ENCODE assay signal across 19 cellular contexts in the genomic region with DNA sequence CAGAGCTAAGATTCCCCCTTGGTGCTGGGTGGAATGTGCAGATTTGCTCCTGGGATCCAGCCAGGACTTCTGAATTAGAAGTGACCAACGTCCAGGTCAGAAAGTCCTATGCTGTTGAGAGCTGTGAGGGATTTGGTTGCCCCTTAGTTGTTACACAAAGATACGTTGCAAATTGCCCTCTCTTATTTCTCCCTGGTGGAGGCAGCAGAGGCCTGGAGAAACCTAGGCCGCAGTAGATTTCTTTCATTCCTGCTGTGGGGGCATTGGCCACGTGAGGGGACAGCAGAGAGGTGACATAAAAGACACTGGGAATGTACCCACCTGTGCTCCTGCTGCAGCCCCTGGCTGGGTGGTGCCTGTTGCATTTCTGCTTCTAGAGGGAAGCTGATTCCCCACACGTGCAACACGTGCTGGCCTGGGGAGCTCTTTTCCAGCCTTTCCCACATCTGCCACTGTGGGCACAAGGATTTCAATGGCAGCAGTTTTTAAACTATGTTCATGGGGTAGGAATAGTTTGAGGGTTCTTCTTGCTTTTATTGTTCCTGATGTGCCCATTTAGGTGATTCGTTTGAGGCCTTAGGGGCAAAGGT.
A peak's percentile ranks its signal among the peaks of the same experiment; 100 is the strongest.
DNase-seq lines count a peak whose midpoint lies in the region; ATAC-seq, FAIRE-seq and TF ChIP-seq lines count a peak whose summit lies in the region.
"Had no signal": no experiment of that assay in that cellular context is flagged by ENCODE, and none has a peak within 500 bp of the region (broad histone marks: within the 10 kb centered on the region; RNA-seq: fewer than 3 reads in every experiment).

No MANE protein-coding gene starts in this region.

- H3K9ac ChIP-seq in rectal smooth muscle tissue (ENCODE audit: low read length): no peak overlapping the region
- no peak overlapping the region for H3K9ac ChIP-seq in HepG2 (ENCODE audit: insufficient read depth, low read depth, low read length)

- H3K9me3 Mint-ChIP-seq in brain: no peaks in the 10 kb centered on the region
- H3K9me3 Mint-ChIP-seq in activated CD8-positive, alpha-beta memory T cell treated with anti-CD3 and anti-CD28 coated beads, Interleukin-2, amount 10 ng/mL, durations not matched to agents 7 days and 5 days (ENCODE audit: low read depth): no peaks in the 10 kb centered on the region
- H3K9me3 Mint-ChIP-seq: activated CD4-positive, alpha-beta T cell treated with anti-CD3 and anti-CD28 coated beads, Interleukin-2, amount 10 ng/mL, durations not matched to agents 24 days and 14 days; stimulated activated naive B cell treated with anti-CD40 and anti-IgM and Interleukin-4, amounts not matched to agents 10 μg/mL and 1 μg/mL and 100 μg/mL, for 72 hours had no signal

- no peak overlapping the region for H3K4me2 ChIP-seq in HepG2 (ENCODE audit: low read depth, low read length)

- H3K36me3 Mint-ChIP-seq in brain: peaks cover 28% of the 10 kb centered on the region
- H3K36me3 Mint-ChIP-seq in activated CD8-positive, alpha-beta memory T cell treated with anti-CD3 and anti-CD28 coated beads, Interleukin-2, amount 10 ng/mL, durations not matched to agents 7 days and 5 days: no peaks in the 10 kb centered on the region
- H3K36me3 Mint-ChIP-seq: stimulated activated naive B cell treated with anti-CD40 and anti-IgM and Interleukin-4, amounts not matched to agents 10 μg/mL and 1 μg/mL and 100 μg/mL, for 72 hours had no signal

- H2AFZ ChIP-seq in HepG2 (ENCODE audit: low read length): no peak overlapping the region

- no peak for FAIRE-seq in HepG2 (lab: Jason Lieb, UNC)
- FAIRE-seq: endometrium, GM19239 had no signal

- ATAC-seq in left cardiac atrium (peak; percentile 34 to 51), aorta (ENCODE audit: low FRiP score) (peak; percentile 9), GM21825 (IDR thresholded peaks at IDR 0.05; ENCODE audit: unreplicated experiment) (no peak), HepG2 (no peak)
- no peak for ATAC-seq in activated CD8-positive, alpha-beta memory T cell treated with anti-CD3 and anti-CD28 coated beads, Interleukin-2, amount 10 ng/mL, durations not matched to agents 7 days and 5 days
- ATAC-seq: stimulated activated naive B cell treated with anti-CD40 and anti-IgM and Interleukin-4, amounts not matched to agents 10 μg/mL and 1 μg/mL and 100 μg/mL, for 72 hours had no signal

- intact Hi-C loops in left cardiac atrium (cut with DNase I): loop anchor here (5.0 kb wide), 1 partner anchor 42 kb away; no protein-coding TSS in a partner anchor
- intact Hi-C loops in aorta (cut with DNase I): loop anchor here in 1 of 2 donors (5.0 kb wide), 1 partner anchor 42 kb away; no protein-coding TSS in a partner anchor
- intact Hi-C loops in HepG2 (cut with micrococcal nuclease; ENCODE audit: unreplicated experiment): no loop called here

- CTCF ChIA-PET in activated CD8-positive, alpha-beta memory T cell treated with anti-CD3 and anti-CD28 coated beads, Interleukin-2, amount 10 ng/mL, durations not matched to agents 7 days and 5 days (lab: Charles Lee): interaction anchor here (1.4 kb wide), 1 partner anchor 67 kb away, joined by 5 read pairs; no protein-coding TSS in a partner anchor
- CTCF ChIA-PET in HepG2 (lab: Yijun Ruan, JAX; ENCODE audit: low intra/inter-chr PET ratio, low total read pairs): no interaction called here

- H3K27ac Mint-ChIP-seq in brain: peak overlapping the region in 4 of 5 experiments; percentile 13 to 88 (median 84)
- H3K27ac Mint-ChIP-seq in activated CD8-positive, alpha-beta memory T cell treated with anti-CD3 and anti-CD28 coated beads, Interleukin-2, amount 10 ng/mL, durations not matched to agents 7 days and 5 days: no peak overlapping the region
- H3K27ac Mint-ChIP-seq: activated CD4-positive, alpha-beta T cell treated with anti-CD3 and anti-CD28 coated beads, Interleukin-2, amount 10 ng/mL, durations not matched to agents 24 days and 14 days; stimulated activated naive B cell treated with anti-CD40 and anti-IgM and Interleukin-4, amounts not matched to agents 10 μg/mL and 1 μg/mL and 100 μg/mL, for 72 hours had no signal

- H3K4me1 Mint-ChIP-seq in brain: peaks cover 29% of the 10 kb centered on the region
- H3K4me1 Mint-ChIP-seq in activated CD8-positive, alpha-beta memory T cell treated with anti-CD3 and anti-CD28 coated beads, Interleukin-2, amount 10 ng/mL, durations not matched to agents 7 days and 5 days: no peaks in the 10 kb centered on the region
- H3K4me1 Mint-ChIP-seq: activated CD4-positive, alpha-beta T cell treated with anti-CD3 and anti-CD28 coated beads, Interleukin-2, amount 10 ng/mL, durations not matched to agents 24 days and 14 days had no signal

- no peak overlapping the region for H3K4me3 ChIP-seq in rectal smooth muscle tissue (ENCODE audit: low read length)
- no peak overlapping the region for H3K4me3 ChIP-seq in aorta (ENCODE audit: low read length in 2 of 2)
- H3K4me3 ChIP-seq in HepG2 (replicated peaks in 1 of 3; ENCODE audit: insufficient read depth in 1 of 3, low read depth in 2 of 3, low read length in 3 of 3): no peak overlapping the region

- H3K27ac ChIP-seq in rectal smooth muscle tissue (ENCODE audit: low read depth, low read length) (peak overlapping the region; percentile 99), aorta (ENCODE audit: low read depth in 1 of 2, low read length in 2 of 2) (peak overlapping the region; percentile 15 to 99), HepG2 (ENCODE audit: extremely low read length, insufficient read depth, low read length) (no peak overlapping the region)

- TF ChIP-seq RAD21 in HepG2 (CRISPR knock-in tag; IDR thresholded peaks at IDR 0.05): no peak

- H4K20me1 ChIP-seq in HepG2 (ENCODE audit: insufficient read depth, low read length): no peaks in the 10 kb centered on the region

- H3K79me2 ChIP-seq in HepG2 (ENCODE audit: insufficient read depth, low read length): no peaks in the 10 kb centered on the region

- in situ Hi-C loops in HepG2 (cut with HindIII; ENCODE audit: extremely low pct_ligation_motif_present, low pct_unique_long_range_greater_than_20kb): no loop called here

- TF ChIP-seq EP300 in HepG2 (IDR thresholded peaks at IDR 0.05; ENCODE audit: low read depth in 2 of 2, low read length in 2 of 2) (no peak), HepG2 (CRISPR knock-in tag; IDR thresholded peaks at IDR 0.05; ENCODE audit: borderline replicate concordance) (no peak)

- no peak for DNase-seq in left cardiac atrium
- no peak for DNase-seq in aorta
- no peak for DNase-seq in activated CD8-positive, alpha-beta memory T cell treated with anti-CD3 and anti-CD28 coated beads, Interleukin-2, amount 10 ng/mL, durations not matched to agents 7 days and 5 days
- no peak for DNase-seq in HepG2 (ENCODE audit: low spot score)
- DNase-seq: activated CD4-positive, alpha-beta T cell treated with anti-CD3 and anti-CD28 coated beads, Interleukin-2, amount 10 ng/mL, durations not matched to agents 24 days and 14 days; activated naive CD4-positive, alpha-beta T cell treated with anti-CD3 and anti-CD28 coated beads, Interleukin-2, amount 50 U/mL, for 16 hours; activated T-cell treated with anti-CD3 and anti-CD28 coated beads for 4 hours; caudate nucleus; foreskin melanocyte; NCI-H1436 treated with DMSO at 0.1 percent for 48 hours; NCI-H2227 treated with DMSO at 0.1 percent for 48 hours; SHP77 treated with DMSO at 0.1 percent for 48 hours; stimulated activated naive B cell treated with anti-CD40 and anti-IgM and Interleukin-4, amounts not matched to agents 10 μg/mL and 1 μg/mL and 100 μg/mL, for 72 hours; T1000 had no signal

- H3K9me3 ChIP-seq in aorta (ENCODE audit: control insufficient read depth, low read length): no peaks in the 10 kb centered on the region
- H3K9me3 ChIP-seq in HepG2 (ENCODE audit: low read length): no peaks in the 10 kb centered on the region

- H3K4me1 ChIP-seq in rectal smooth muscle tissue (ENCODE audit: control insufficient read depth, insufficient read depth, low read length) (peaks cover 73% of the 10 kb centered on the region), aorta (ENCODE audit: control insufficient read depth in 1 of 2, insufficient read depth in 2 of 2, low read length in 2 of 2) (peaks cover 0 to 7% of the 10 kb centered on the region in 2 donors), HepG2 (ENCODE audit: insufficient read depth, low read length) (peaks cover 12% of the 10 kb centered on the region)

- H3K4me3 Mint-ChIP-seq in brain: no peak overlapping the region
- no peak overlapping the region for H3K4me3 Mint-ChIP-seq in activated CD8-positive, alpha-beta memory T cell treated with anti-CD3 and anti-CD28 coated beads, Interleukin-2, amount 10 ng/mL, durations not matched to agents 7 days and 5 days
- H3K4me3 Mint-ChIP-seq: activated CD4-positive, alpha-beta T cell treated with anti-CD3 and anti-CD28 coated beads, Interleukin-2, amount 10 ng/mL, durations not matched to agents 24 days and 14 days; stimulated activated naive B cell treated with anti-CD40 and anti-IgM and Interleukin-4, amounts not matched to agents 10 μg/mL and 1 μg/mL and 100 μg/mL, for 72 hours had no signal

- H3K27me3 ChIP-seq in rectal smooth muscle tissue (ENCODE audit: control insufficient read depth, insufficient read depth, low read length): no peaks in the 10 kb centered on the region
- no peaks in the 10 kb centered on the region for H3K27me3 ChIP-seq in aorta (ENCODE audit: control insufficient read depth in 1 of 2, insufficient read depth in 2 of 2, low read length in 1 of 2)
- no peaks in the 10 kb centered on the region for H3K27me3 ChIP-seq in HepG2 (ENCODE audit: control insufficient read depth in 1 of 2, insufficient read depth in 2 of 2, low read length in 2 of 2)

- no TSS peak for BruUV-seq in HepG2 (replicated peaks; lab: Mats Ljungman, UMichigan)

- H3K27me3 Mint-ChIP-seq in brain: no peaks in the 10 kb centered on the region
- no peaks in the 10 kb centered on the region for H3K27me3 Mint-ChIP-seq in activated CD8-positive, alpha-beta memory T cell treated with anti-CD3 and anti-CD28 coated beads, Interleukin-2, amount 10 ng/mL, durations not matched to agents 7 days and 5 days
- H3K27me3 Mint-ChIP-seq: activated CD4-positive, alpha-beta T cell treated with anti-CD3 and anti-CD28 coated beads, Interleukin-2, amount 10 ng/mL, durations not matched to agents 24 days and 14 days; stimulated activated naive B cell treated with anti-CD40 and anti-IgM and Interleukin-4, amounts not matched to agents 10 μg/mL and 1 μg/mL and 100 μg/mL, for 72 hours had no signal

- no peak for TF ChIP-seq POLR2A in HepG2 (IDR thresholded peaks at IDR 0.05; ENCODE audit: insufficient read depth in 1 of 2, low read depth in 2 of 2, low read length in 2 of 2)

- TF ChIP-seq CTCF in brain (conservative IDR thresholded peaks at IDR 0.05) (peak in 1 of 2 experiments; percentile 19), HepG2 (CRISPR knock-in tag; IDR thresholded peaks at IDR 0.05) (no peak)

- H3K36me3 ChIP-seq in rectal smooth muscle tissue (ENCODE audit: control insufficient read depth, insufficient read depth, low read length) (peaks cover 3% of the 10 kb centered on the region), aorta (ENCODE audit: control insufficient read depth in 1 of 2, insufficient read depth in 2 of 2, low read length in 1 of 2) (no peaks in the 10 kb centered on the region), HepG2 (replicated peaks in 1 of 2; ENCODE audit: control insufficient read depth in 1 of 2, insufficient read depth in 2 of 2, low read length in 2 of 2) (peaks cover 1 to 10% of the 10 kb centered on the region in 2 experiments; a peak in 2 of 5 replicates)

- 36 to 45% methylated on average over 7 of the region's 7 CpGs for WGBS in aorta, 2 donors
- WGBS in HepG2 (ENCODE audit: low lambda C conversion rate): 88% methylated on average over 7 of the region's 7 CpGs

- POLR2A ChIA-PET in HepG2 (lab: Yijun Ruan, JAX): no interaction called here

Comparison
In these comparisons a context has a peak if more than half of its experiments do, and no peak if none do; other contexts are left out.
1. ATAC-seq: peak in left cardiac atrium (2 of 2) and aorta (single experiment); none in activated CD8-positive, alpha-beta memory T cell treated with anti-CD3 and anti-CD28 coated beads, Interleukin-2, amount 10 ng/mL, durations not matched to agents 7 days and 5 days (single experiment), GM21825 (single experiment) and HepG2 (single experiment).